9 cellular contexts compared by ENCODE assay signal in the genomic region with DNA sequence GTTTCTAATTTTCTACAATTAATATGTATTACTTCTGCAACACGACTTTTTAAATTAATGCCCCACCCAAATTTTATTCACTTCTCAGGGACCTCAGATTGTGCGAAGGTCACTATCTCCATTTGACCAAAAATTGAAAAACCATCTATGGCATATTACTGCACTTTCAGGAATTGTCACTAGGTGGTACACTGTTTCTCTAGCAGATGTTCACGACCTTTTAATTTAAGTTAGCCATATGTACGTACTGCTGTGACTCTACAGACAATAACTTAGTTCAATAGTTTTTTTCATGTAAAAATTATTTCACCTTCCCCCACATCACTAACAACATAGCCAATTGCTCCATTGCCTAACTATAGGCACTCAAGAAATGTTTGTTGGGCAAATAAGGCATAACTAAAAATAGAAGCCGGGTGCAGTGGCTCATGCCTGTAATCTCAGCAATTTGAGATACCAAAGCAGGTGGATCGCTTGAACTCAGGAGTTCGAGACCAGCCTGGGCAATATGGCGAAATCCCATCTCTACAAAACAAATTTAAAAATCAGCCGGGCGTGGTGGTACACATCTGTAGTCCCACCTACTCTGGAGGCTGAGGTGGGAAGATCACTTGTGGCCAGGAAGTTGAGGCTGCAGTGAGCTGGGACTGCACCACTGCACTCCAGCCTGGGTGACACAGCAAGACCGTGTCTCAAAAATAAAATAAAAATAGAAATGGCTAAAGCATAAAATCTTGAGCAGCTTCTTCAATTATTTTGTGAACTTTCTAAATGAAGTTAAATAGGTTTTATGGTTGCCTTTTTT.
A peak's percentile ranks its signal among the peaks of the same experiment; 100 is the strongest.
DNase-seq lines count a peak whose midpoint lies in the region; ATAC-seq and TF ChIP-seq lines count a peak whose summit lies in the region.
"Had no signal": no experiment of that assay in that cellular context is flagged by ENCODE, and none has a peak within 500 bp of the region (broad histone marks: within the 10 kb centered on the region; RNA-seq: fewer than 3 reads in every experiment).

No MANE protein-coding gene starts in this region.

- DNase-seq in COLO829 (ENCODE audit: low spot score) (peak; percentile 22), HL-60 (ENCODE audit: low read depth in 1 of 2, low spot score in 1 of 2) (peak in 1 of 2 experiments; percentile 13), SK-MEL-5 (ENCODE audit: low read depth, low spot score) (peak; percentile 62), foreskin melanocyte (peak; percentile 32), esophagus muscularis mucosa (ENCODE audit: extremely low spot score) (no peak), ovary (no peak)
- DNase-seq in stimulated activated CD4-positive, alpha-beta T cell treated with anti-CD3 and anti-CD28 coated beads, Interleukin-4, amount 100 ng/mL, for 24 hours: no peak

- no peaks in the 10 kb centered on the region for H3K36me3 ChIP-seq in esophagus muscularis mucosa
- H3K36me3 ChIP-seq in ovary: no peaks in the 10 kb centered on the region

- H3K9me3 ChIP-seq in esophagus muscularis mucosa (no peaks in the 10 kb centered on the region), ovary (no peaks in the 10 kb centered on the region)

- intact Hi-C loops in esophagus muscularis mucosa (cut with DNase I) (no loop called here), ovary (cut with DNase I) (no loop called here)

- no peaks in the 10 kb centered on the region for H3K4me1 ChIP-seq in esophagus muscularis mucosa
- no peaks in the 10 kb centered on the region for H3K4me1 ChIP-seq in ovary (ENCODE audit: insufficient read depth)

- H3K27me3 ChIP-seq in HL-60 (ENCODE audit: insufficient read depth, poor library complexity, severe bottlenecking) (peaks cover 5% of the 10 kb centered on the region), esophagus muscularis mucosa (no peaks in the 10 kb centered on the region), ovary (no peaks in the 10 kb centered on the region)

- no peak overlapping the region for H3K4me3 ChIP-seq in HL-60 (replicated peaks; ENCODE audit: insufficient read depth, low read length)
- no peak overlapping the region for H3K4me3 ChIP-seq in esophagus muscularis mucosa
- no peak overlapping the region for H3K4me3 ChIP-seq in ovary
- H3K4me3 ChIP-seq: skin epidermis had no signal

- peak; percentile 64 for TF ChIP-seq CTCF in HL-60 (IDR thresholded peaks at IDR 0.05; ENCODE audit: insufficient read depth, low read length)
- peak in 1 of 3 experiments; percentile 39 for TF ChIP-seq CTCF in esophagus muscularis mucosa (IDR thresholded peaks at IDR 0.05)
- no peak for TF ChIP-seq CTCF in ovary (IDR thresholded peaks at IDR 0.05)

- WGBS in esophagus muscularis mucosa: 64% methylated on average over 11 of the region's 11 CpGs
- WGBS in ovary, 3 donors: 64 to 67% (median 66%) methylated on average over 11 of the region's 11 CpGs

- TF ChIP-seq EP300 in esophagus muscularis mucosa (IDR thresholded peaks at IDR 0.05) (no peak), ovary (IDR thresholded peaks at IDR 0.05) (no peak)

- no peak for TF ChIP-seq POLR2A in esophagus muscularis mucosa (IDR thresholded peaks at IDR 0.05; ENCODE audit: low read depth)
- no peak for TF ChIP-seq POLR2A in ovary (IDR thresholded peaks at IDR 0.05)

- no peak overlapping the region for H3K27ac ChIP-seq in HL-60 (replicated peaks)
- no peak overlapping the region for H3K27ac ChIP-seq in esophagus muscularis mucosa (replicated peaks in 1 of 4)
- H3K27ac ChIP-seq in ovary: no peak overlapping the region
- H3K27ac ChIP-seq: skin epidermis had no signal

- ATAC-seq in GM19035 (IDR thresholded peaks at IDR 0.05; ENCODE audit: unreplicated experiment): peak; percentile 83

- in situ Hi-C loops in SK-MEL-5 (cut with HindIII; ENCODE audit: low pct_unique_long_range_greater_than_20kb, low sequenced_read_pairs): no loop called here

Comparison
In these comparisons a context has a peak if more than half of its experiments do, and no peak if none do; other contexts are left out.
1. DNase-seq: peak in COLO829 (single experiment), SK-MEL-5 (single experiment) and foreskin melanocyte (single experiment); none in esophagus muscularis mucosa (single experiment), stimulated activated CD4-positive, alpha-beta T cell treated with anti-CD3 and anti-CD28 coated beads, Interleukin-4, amount 100 ng/mL, for 24 hours (single experiment) and ovary (0 of 5).